Comparison of ENCODE assay signal across 1 cellular context in genomic region chr10:32317795-32318194, GRCh38.
TF ChIP-seq lines count a peak whose summit lies in the region.

No MANE protein-coding gene starts in this region.

TF ChIP-seq in HEK293, 187 proteins besides CTCF, POLR2A, EP300 and RAD21 (continued from another document):
- no peak for TF ChIP-seq ZNF76 (tag by site-specific recombination; IDR thresholded peaks at IDR 0.05; ENCODE audit: borderline replicate concordance, low read depth)
